Comparison of ENCODE assay signal across 9 cellular contexts in genomic region chr6:158011478-158011920, GRCh38. TPM values are rescaled to one million over a fixed set of nuclear protein-coding genes. Genes with fewer than 3 reads are reported as not detected.
A peak's percentile ranks its signal among the peaks of the same experiment; 100 is the strongest.
DNase-seq lines count a peak whose midpoint lies in the region; ATAC-seq and TF ChIP-seq lines count a peak whose summit lies in the region.
"Had no signal": no experiment of that assay in that cellular context is flagged by ENCODE, and none has a peak within 500 bp of the region (broad histone marks: within the 10 kb centered on the region; RNA-seq: fewer than 3 reads in every experiment).

No MANE protein-coding gene starts in this region.

- DNase-seq in left ventricle myocardium inferior (peak; percentile 6), Right ventricle myocardium superior (no peak), UCSD-AML1 (lab: John Stamatoyannopoulos, UW; ENCODE audit: unreplicated experiment) (no peak)
- DNase-seq in effector memory CD4-positive, alpha-beta T cell = no peak
- DNase-seq: occipital lobe had no signal

- peaks cover 42% of the 10 kb centered on the region for H3K4me1 ChIP-seq in left ventricle myocardium inferior
- H3K4me1 ChIP-seq in liver (ENCODE audit: control insufficient read depth in 4 of 4, insufficient read depth in 4 of 4, low read length in 3 of 4) = peaks cover 3 to 28% (median 13%) of the 10 kb centered on the region in 4 donors
- H3K4me1 ChIP-seq in effector memory CD4-positive, alpha-beta T cell (ENCODE audit: control insufficient read depth, insufficient read depth, low read length, poor library complexity, severe bottlenecking) = peaks cover 48% of the 10 kb centered on the region

- no peak overlapping the region for H3K9ac ChIP-seq in liver (ENCODE audit: low read depth in 1 of 2, low read length in 2 of 2)

- no peak overlapping the region for H3K27ac ChIP-seq in left ventricle myocardium inferior (replicated peaks)
- H3K27ac ChIP-seq in angular gyrus (ENCODE audit: low read depth, low read length) = peak overlapping the region; percentile 99
- peak overlapping the region in 1 of 2 donors; percentile 5 for H3K27ac ChIP-seq in liver (ENCODE audit: low read depth in 1 of 2, low read length in 2 of 2)
- H3K27ac ChIP-seq in effector memory CD4-positive, alpha-beta T cell (ENCODE audit: insufficient read depth, low read length, poor library complexity, severe bottlenecking) = no peak overlapping the region

- no peaks in the 10 kb centered on the region for H3K36me3 ChIP-seq in left ventricle myocardium inferior
- H3K36me3 ChIP-seq in liver (ENCODE audit: control insufficient read depth in 4 of 4, insufficient read depth in 3 of 4, low read depth in 1 of 4, low read length in 3 of 4) = no peaks in the 10 kb centered on the region
- no peaks in the 10 kb centered on the region for H3K36me3 ChIP-seq in effector memory CD4-positive, alpha-beta T cell (ENCODE audit: control insufficient read depth, insufficient read depth, low read length)

- ATAC-seq in Right ventricle myocardium superior (ENCODE audit: poor library complexity) (no peak), GM18511 (IDR thresholded peaks at IDR 0.05; ENCODE audit: unreplicated experiment) (no peak), GM21786 (IDR thresholded peaks at IDR 0.05; ENCODE audit: unreplicated experiment) (no peak)

- TF ChIP-seq RAD21 in liver (IDR thresholded peaks at IDR 0.05) = no peak

- H3K4me3 ChIP-seq in left ventricle myocardium inferior (no peak overlapping the region), liver (ENCODE audit: low read depth in 1 of 3, low read length in 3 of 3) (no peak overlapping the region)
- no peak overlapping the region for H3K4me3 ChIP-seq in effector memory CD4-positive, alpha-beta T cell (ENCODE audit: insufficient read depth, low read depth, low read length, poor library complexity, severe bottlenecking)

- H3K27me3 ChIP-seq in left ventricle myocardium inferior (ENCODE audit: low read depth) (no peaks in the 10 kb centered on the region), liver (ENCODE audit: control insufficient read depth in 4 of 4, insufficient read depth in 4 of 4, low read length in 3 of 4) (no peaks in the 10 kb centered on the region)
- H3K27me3 ChIP-seq in effector memory CD4-positive, alpha-beta T cell (replicated peaks; ENCODE audit: control insufficient read depth, insufficient read depth, low read length, poor library complexity, severe bottlenecking) = no peaks in the 10 kb centered on the region

- H3K9me3 ChIP-seq in left ventricle myocardium inferior (replicated peaks) = no peaks in the 10 kb centered on the region
- H3K9me3 ChIP-seq in liver (ENCODE audit: control insufficient read depth in 4 of 4, low read length in 3 of 4) = peaks cover 0 to 2% (median 0%) of the 10 kb centered on the region in 4 donors
- no peaks in the 10 kb centered on the region for H3K9me3 ChIP-seq in effector memory CD4-positive, alpha-beta T cell (ENCODE audit: control insufficient read depth, low read length)

- 48% methylated on average over 6 of the region's 6 CpGs for WGBS in liver

- no peak for TF ChIP-seq CTCF in left ventricle myocardium inferior (IDR thresholded peaks at IDR 0.05; ENCODE audit: borderline replicate concordance)
- peak; percentile 12 for TF ChIP-seq CTCF in liver (IDR thresholded peaks at IDR 0.05; ENCODE audit: low read depth, low read length, missing input control)

- intact Hi-C loops in left ventricle myocardium inferior (cut with micrococcal nuclease) = no loop called here
- intact Hi-C loops in Right ventricle myocardium superior (cut with DNase I) = no loop called here

TF ChIP-seq in liver, 16 proteins besides CTCF, POLR2A, EP300 and RAD21:
- TF ChIP-seq HNF4G (IDR thresholded peaks at IDR 0.05) (no peak), NR2F2 (IDR thresholded peaks at IDR 0.05) (peak; percentile 48), HNF4A (conservative IDR thresholded peaks at IDR 0.05) (peak; percentile 11 to 38)

RNA-seq across cellular contexts. Expression of gene SYNJ2, which starts 29.8 kb away (rescaled TPM):
- total RNA-seq in left ventricle myocardium inferior (12.3 TPM), Right ventricle myocardium superior (14.0 TPM), liver (1 to 10 TPM; 3.5 to 8.9 TPM)
- 1 to 10 TPM; 2.4 to 3.0 TPM for polyA plus RNA-seq in liver
